ENCODE assay signal across 30 cellular contexts in the genomic region with DNA sequence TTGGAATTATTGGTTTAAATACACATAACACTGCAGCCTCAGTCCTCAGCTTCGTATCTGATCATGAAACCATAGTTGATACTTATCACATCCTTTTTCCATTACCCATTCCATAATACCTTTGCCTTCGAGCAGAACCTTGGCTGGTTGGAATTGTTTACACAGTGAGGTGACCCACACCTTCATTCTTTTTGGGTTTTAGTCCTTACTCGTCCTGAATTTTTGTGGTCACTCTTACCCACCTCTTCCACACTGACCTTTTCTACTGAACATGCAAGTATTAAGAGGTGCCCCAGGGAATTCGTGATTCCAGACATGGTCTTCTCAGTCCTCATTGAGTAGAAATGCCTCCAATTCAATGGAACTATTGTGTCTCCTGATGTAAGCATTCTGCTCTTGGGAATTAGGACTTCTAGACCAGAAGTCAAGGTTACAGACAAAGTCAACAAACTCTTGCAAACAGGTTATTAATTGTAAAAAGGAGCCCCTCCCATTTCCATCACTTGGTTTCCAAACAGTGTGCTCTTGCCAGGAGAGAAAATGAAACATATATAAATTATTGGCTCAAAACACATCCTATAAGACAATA. TPM values are rescaled to one million over a fixed set of nuclear protein-coding genes. Genes with fewer than 3 reads are reported as not detected.
"Had no signal": no experiment of that assay in that cellular context is flagged by ENCODE, and none has a peak within 500 bp of the region (broad histone marks: within the 10 kb centered on the region; RNA-seq: fewer than 3 reads in every experiment).

No MANE protein-coding gene starts in this region.

- H3K9me3 Mint-ChIP-seq: activated T-helper 2 cell treated with anti-CD3 and anti-CD28 coated beads, Interferon-gamma antibody, Interleukin-2, Interleukin-4, amounts not matched to agents 10 μg/mL and 5 μg/mL and 100 μg/mL, durations not matched to agents 14 hours and 24 hours and 36 hours; effector memory CD8-positive, alpha-beta T cell; stimulated activated memory B cell treated with anti-CD40 and anti-IgM and Interleukin-4, amounts not matched to agents 10 μg/mL and 1 μg/mL and 100 μg/mL, for 72 hours; stimulated activated naive CD8-positive, alpha-beta T cell treated with anti-CD3 and anti-CD28 coated beads, Interleukin-15, amount 100 ng/mL, for 72 hours; T-helper 2 cell treated with Interferon-gamma antibody and Interleukin-4, amounts not matched to agents 5 μg/mL and 100 μg/mL, for 36 hours had no signal

- H3K36me3 Mint-ChIP-seq: activated CD8-positive, alpha-beta memory T cell treated with anti-CD3 and anti-CD28 coated beads, Interleukin-2, amount 10 ng/mL, durations not matched to agents 7 days and 5 days; activated naive CD8-positive, alpha-beta T cell; mesothelial cell of epicardium; naive B cell; stimulated activated memory B cell treated with anti-CD40 and anti-IgM and Interleukin-4, amounts not matched to agents 10 μg/mL and 1 μg/mL and 100 μg/mL, for 72 hours had no signal

- H3K36me3 ChIP-seq: heart right ventricle, ovary, prostate gland, upper lobe of right lung had no signal

- ATAC-seq: activated CD4-positive, alpha-beta T cell treated with anti-CD3 and anti-CD28 coated beads for 36 hours; activated CD8-positive, alpha-beta memory T cell treated with anti-CD3 and anti-CD28 coated beads, Interleukin-2, amount 10 ng/mL, durations not matched to agents 7 days and 5 days; activated CD8-positive, alpha-beta T cell treated with anti-CD3 and anti-CD28 coated beads, Interleukin-2, amount 10 ng/mL, durations not matched to agents 7 days and 5 days; body of pancreas; effector memory CD8-positive, alpha-beta T cell; left ventricle myocardium superior; stimulated activated memory B cell treated with anti-CD40 and anti-IgM and Interleukin-4, amounts not matched to agents 10 μg/mL and 1 μg/mL and 100 μg/mL, for 72 hours; stimulated activated naive CD8-positive, alpha-beta T cell treated with anti-CD3 and anti-CD28 coated beads, Interleukin-15, amount 100 ng/mL, for 72 hours; upper lobe of right lung had no signal

- H3K27ac Mint-ChIP-seq: activated CD4-positive, alpha-beta T cell treated with anti-CD3 and anti-CD28 coated beads for 36 hours; activated CD8-positive, alpha-beta memory T cell treated with anti-CD3 and anti-CD28 coated beads, Interleukin-2, amount 10 ng/mL, durations not matched to agents 7 days and 5 days; activated CD8-positive, alpha-beta T cell treated with anti-CD3 and anti-CD28 coated beads, Interleukin-2, amount 10 ng/mL, durations not matched to agents 7 days and 5 days; activated naive CD8-positive, alpha-beta T cell; activated T-helper 2 cell treated with anti-CD3 and anti-CD28 coated beads, Interferon-gamma antibody, Interleukin-2, Interleukin-4, amounts not matched to agents 10 μg/mL and 5 μg/mL and 100 μg/mL, durations not matched to agents 14 hours and 24 hours and 36 hours; effector memory CD8-positive, alpha-beta T cell; mesothelial cell of epicardium; naive B cell; nephron progenitor cell; stimulated activated memory B cell treated with anti-CD40 and anti-IgM and Interleukin-4, amounts not matched to agents 10 μg/mL and 1 μg/mL and 100 μg/mL, for 72 hours; stimulated activated naive CD8-positive, alpha-beta T cell treated with anti-CD3 and anti-CD28 coated beads, Interleukin-15, amount 100 ng/mL, for 72 hours; T-helper 2 cell treated with Interferon-gamma antibody and Interleukin-4, amounts not matched to agents 5 μg/mL and 100 μg/mL, for 36 hours had no signal

- H3K4me2 ChIP-seq: smooth muscle cell had no signal

- H3K27me3 ChIP-seq: body of pancreas, ovary, upper lobe of right lung had no signal

- H3K27ac ChIP-seq: body of pancreas, heart right ventricle, ovary, prostate gland, upper lobe of right lung had no signal

- H3K4me3 Mint-ChIP-seq: activated CD4-positive, alpha-beta T cell treated with anti-CD3 and anti-CD28 coated beads for 36 hours; activated CD8-positive, alpha-beta memory T cell treated with anti-CD3 and anti-CD28 coated beads, Interleukin-2, amount 10 ng/mL, durations not matched to agents 7 days and 5 days; activated CD8-positive, alpha-beta T cell treated with anti-CD3 and anti-CD28 coated beads, Interleukin-2, amount 10 ng/mL, durations not matched to agents 7 days and 5 days; activated naive CD8-positive, alpha-beta T cell; effector memory CD8-positive, alpha-beta T cell; mesothelial cell of epicardium; naive B cell; nephron progenitor cell; stimulated activated memory B cell treated with anti-CD40 and anti-IgM and Interleukin-4, amounts not matched to agents 10 μg/mL and 1 μg/mL and 100 μg/mL, for 72 hours; stimulated activated naive CD8-positive, alpha-beta T cell treated with anti-CD3 and anti-CD28 coated beads, Interleukin-15, amount 100 ng/mL, for 72 hours; T-helper 2 cell treated with Interferon-gamma antibody and Interleukin-4, amounts not matched to agents 5 μg/mL and 100 μg/mL, for 36 hours had no signal

- H3K4me1 ChIP-seq: body of pancreas, heart right ventricle, prostate gland, upper lobe of right lung had no signal

- H3K4me3 ChIP-seq: body of pancreas, heart right ventricle, ovary, prostate gland, smooth muscle cell, upper lobe of right lung had no signal

- H3K4me1 Mint-ChIP-seq: activated CD4-positive, alpha-beta T cell treated with anti-CD3 and anti-CD28 coated beads for 36 hours; activated CD8-positive, alpha-beta memory T cell treated with anti-CD3 and anti-CD28 coated beads, Interleukin-2, amount 10 ng/mL, durations not matched to agents 7 days and 5 days; mesothelial cell of epicardium had no signal

- H3K9me3 ChIP-seq: body of pancreas, ovary, prostate gland, upper lobe of right lung had no signal

- DNase-seq: activated CD4-positive, alpha-beta T cell treated with anti-CD3 and anti-CD28 coated beads for 36 hours; activated CD4-positive, CD25-positive, alpha-beta regulatory T cell; activated CD8-positive, alpha-beta memory T cell treated with anti-CD3 and anti-CD28 coated beads, Interleukin-2, amount 10 ng/mL, durations not matched to agents 7 days and 5 days; activated CD8-positive, alpha-beta T cell treated with anti-CD3 and anti-CD28 coated beads, Interleukin-2, amount 10 ng/mL, durations not matched to agents 7 days and 5 days; activated T-cell treated with anti-CD3 and anti-CD28 coated beads, Interleukin-2, amount 50 U/mL, for 48 hours; anterior cingulate cortex; body of pancreas; caudate nucleus; cortex of kidney; effector memory CD8-positive, alpha-beta T cell; left cardiac atrium; left ventricle myocardium superior; naive B cell; nephron progenitor cell; ovary; stimulated activated CD4-positive, alpha-beta T cell treated with anti-CD3 and anti-CD28 coated beads, Interleukin-1b, Interleukin-23, amount 100 ng/mL, for 48 hours; stimulated activated CD4-positive, alpha-beta T cell treated with anti-CD3 and anti-CD28 coated beads, Interleukin-4, amount 100 ng/mL, for 4 hours; stimulated activated CD8-positive, alpha-beta memory T cell treated with anti-CD3 and anti-CD28 coated beads, Interleukin-4, amount 100 ng/mL, for 48 hours; stimulated activated naive CD8-positive, alpha-beta T cell treated with anti-CD3 and anti-CD28 coated beads, Interleukin-15, amount 100 ng/mL, for 72 hours; substantia nigra; T-helper 1 cell; upper lobe of right lung had no signal

RNA-seq across cellular contexts. Expression of a gene that starts 37.7 kb away (rescaled TPM):
- total RNA-seq: activated CD8-positive, alpha-beta T cell treated with anti-CD3 and anti-CD28 coated beads, Interleukin-2, amount 10 ng/mL, durations not matched to agents 7 days and 5 days; left cardiac atrium; left ventricle myocardium superior had no signal
- polyA plus RNA-seq: smooth muscle cell had no signal
